Comparison of ENCODE assay signal across 17 cellular contexts in genomic region chr4:100486496-100486895, GRCh38. TPM values are rescaled to one million over a fixed set of nuclear protein-coding genes. Genes with fewer than 3 reads are reported as not detected.
"Had no signal": no experiment of that assay in that cellular context is flagged by ENCODE, and none has a peak within 500 bp of the region (broad histone marks: within the 10 kb centered on the region; RNA-seq: fewer than 3 reads in every experiment).

No MANE protein-coding gene starts in this region.

- H3K4me3 ChIP-seq: colonic mucosa, mucosa of descending colon, right lobe of liver, smooth muscle cell, testis had no signal

- H3K36me3 ChIP-seq: colonic mucosa, right lobe of liver had no signal

- H3K9me3 ChIP-seq: colonic mucosa, mucosa of descending colon, right lobe of liver, testis had no signal

- H3K27ac ChIP-seq: colonic mucosa, epithelial cell of prostate, right lobe of liver, testis had no signal

- H3K4me2 ChIP-seq: smooth muscle cell had no signal

- DNase-seq: activated CD4-positive, alpha-beta T cell treated with anti-CD3 and anti-CD28 coated beads, Interleukin-2, amount 10 ng/mL, durations not matched to agents 7 days and 5 days; activated CD8-positive, alpha-beta T cell treated with anti-CD3 and anti-CD28 coated beads, Interleukin-2, amount 10 ng/mL, durations not matched to agents 7 days and 5 days; activated naive CD4-positive, alpha-beta T cell treated with Interleukin-2 at 50 U/mL for 16 hours; activated naive CD8-positive, alpha-beta T cell treated with anti-CD3 and anti-CD28 coated beads, Interleukin-2, amount 10 ng/mL, durations not matched to agents 7 days and 5 days; activated T-cell treated with anti-CD3 and anti-CD28 coated beads, Interleukin-2, amount 50 U/mL, for 24 hours; colonic mucosa; endodermal cell; foreskin fibroblast; left ventricle myocardium superior; mucosa of descending colon; naive thymus-derived CD4-positive, alpha-beta T cell; right lobe of liver; stimulated activated CD4-positive, alpha-beta T cell treated with anti-CD3 and anti-CD28 coated beads, Interleukin-4, amount 100 ng/mL, for 1 hour; testis had no signal

- H3K4me1 ChIP-seq: colonic mucosa, right lobe of liver, testis had no signal

- H3K27me3 ChIP-seq: colonic mucosa, right lobe of liver, testis had no signal

RNA-seq across cellular contexts. Expression of gene EMCN, which starts 31.3 kb away (rescaled TPM):
- total RNA-seq: activated CD4-positive, alpha-beta T cell treated with anti-CD3 and anti-CD28 coated beads, Interleukin-2, amount 10 ng/mL, durations not matched to agents 7 days and 5 days; activated CD8-positive, alpha-beta T cell treated with anti-CD3 and anti-CD28 coated beads, Interleukin-2, amount 10 ng/mL, durations not matched to agents 7 days and 5 days; activated naive CD8-positive, alpha-beta T cell treated with anti-CD3 and anti-CD28 coated beads, Interleukin-2, amount 10 ng/mL, durations not matched to agents 7 days and 5 days; activated T-helper 2 cell treated with anti-CD3 and anti-CD28 coated beads, Interferon-gamma antibody, Interleukin-2, Interleukin-4, amounts not matched to agents 10 μg/mL and 5 μg/mL and 100 μg/mL, durations not matched to agents 14 hours and 24 hours and 36 hours; endodermal cell; naive thymus-derived CD4-positive, alpha-beta T cell; smooth muscle cell had no signal
- polyA plus RNA-seq: naive thymus-derived CD4-positive, alpha-beta T cell; smooth muscle cell had no signal
